In genomic region chr7:50798126-50798525, GRCh38 we compare ENCODE assay signal across 30 cellular contexts.
"Had no signal": no experiment of that assay in that cellular context is flagged by ENCODE, and none has a peak within 500 bp of the region (broad histone marks: within the 10 kb centered on the region; RNA-seq: fewer than 3 reads in every experiment).

No MANE protein-coding gene starts in this region.

- H3K27me3 ChIP-seq: brain microvascular endothelial cell, SJCRH30 had no signal

- H3K4me3 ChIP-seq: cardiac muscle cell, K562, PC-9, SJCRH30, SK-N-MC had no signal

- H3K4me1 ChIP-seq: SJCRH30 had no signal

- DNase-seq: activated CD4-positive, alpha-beta T cell treated with anti-CD3 and anti-CD28 coated beads, Interleukin-2, amount 10 ng/mL, durations not matched to agents 24 days and 14 days; activated CD4-positive, alpha-beta T cell treated with anti-CD3 and anti-CD28 coated beads, Interleukin-2, amount 50 U/mL, for 4 hours; activated CD8-positive, alpha-beta T cell treated with anti-CD3 and anti-CD28 coated beads for 36 hours; activated effector memory CD4-positive, alpha-beta T cell treated with anti-CD3 and anti-CD28 coated beads, Interleukin-2, amount 50 U/mL, for 16 hours; activated naive CD4-positive, alpha-beta T cell; activated naive CD4-positive, alpha-beta T cell treated with anti-CD3 and anti-CD28 coated beads, Interleukin-2, amount 50 U/mL, for 16 hours; activated naive CD8-positive, alpha-beta T cell treated with anti-CD3 and anti-CD28 coated beads for 36 hours; activated T-cell treated with anti-CD3 and anti-CD28 coated beads, Interleukin-2, amount 50 U/mL, for 1 hour; activated T-cell treated with anti-CD3 and anti-CD28 coated beads, Interleukin-2, amount 50 U/mL, for 72 hours; amniotic stem cell; aorta; brain microvascular endothelial cell; NCI-H1105; NCI-H1417 treated with DMSO at 0.1 percent for 48 hours; NCI-H1694; NCI-H1930; NCI-H2081 treated with DMSO at 0.1 percent for 48 hours; NCI-H226; NCI-H446 treated with DMSO at 0.1 percent for 48 hours; NCI-H524 treated with DMSO at 0.1 percent for 48 hours; NCI-H748 treated with DMSO at 0.1 percent for 48 hours; NK-92 treated with Interleukin-12 subunit alpha and Interleukin-12 subunit beta, amount 100 ng/mL, for 24 hours; SHP77; SJCRH30; T1000 had no signal

- H3K9me3 ChIP-seq: SJCRH30 had no signal

- H2AFZ ChIP-seq: PC-9 had no signal

- FAIRE-seq: K562 had no signal

- ATAC-seq: activated CD8-positive, alpha-beta T cell treated with anti-CD3 and anti-CD28 coated beads for 36 hours; activated T-cell treated with anti-CD3 and anti-CD28 coated beads, Interleukin-2, amount 50 U/mL, for 72 hours; activated T-helper 17 cell treated with anti-CD3 and anti-CD28 coated beads, Interleukin-2, amount 50 U/mL, for 72 hours; K562 had no signal

- H3K4me2 ChIP-seq: PC-9 had no signal

- H3K27ac ChIP-seq: brain microvascular endothelial cell, cardiac muscle cell, PC-9, SJCRH30, SK-N-MC had no signal

- H3K36me3 ChIP-seq: brain microvascular endothelial cell, cardiac muscle cell, SJCRH30 had no signal
